37 cellular contexts compared by ENCODE assay signal in genomic region chr20:17751640-17752039, GRCh38. TPM values are rescaled to one million over a fixed set of nuclear protein-coding genes. Genes with fewer than 3 reads are reported as not detected.
"Had no signal": no experiment of that assay in that cellular context is flagged by ENCODE, and none has a peak within 500 bp of the region (broad histone marks: within the 10 kb centered on the region; RNA-seq: fewer than 3 reads in every experiment).

No MANE protein-coding gene starts in this region.

- H3K27me3 ChIP-seq: neutrophil, pancreas, spleen, thyroid gland, tibial nerve, upper lobe of left lung, vagina had no signal

- H3K36me3 Mint-ChIP-seq: naive B cell; naive thymus-derived CD8-positive, alpha-beta T cell; natural killer cell treated with Interleukin-12 subunit alpha and Interleukin-12 subunit beta and Interleukin-15 and Interleukin-18, amount 100 ng/mL, for 72 hours; stimulated activated memory B cell treated with anti-CD40 and anti-IgM and Interleukin-4, amounts not matched to agents 10 μg/mL and 1 μg/mL and 100 μg/mL, for 72 hours had no signal

- H3K4me2 ChIP-seq: smooth muscle cell had no signal

- H3K4me1 ChIP-seq: psoas muscle, tibial nerve had no signal

- H3K4me3 ChIP-seq: pancreas, psoas muscle, skin epidermis, smooth muscle cell, spleen, thoracic aorta, thyroid gland, tibial nerve, upper lobe of left lung, vagina had no signal

- H3K36me3 ChIP-seq: neutrophil, pancreas, spleen, thoracic aorta, thyroid gland, tibial nerve, upper lobe of left lung, vagina had no signal

- H3K27ac Mint-ChIP-seq: naive B cell; naive thymus-derived CD8-positive, alpha-beta T cell; natural killer cell treated with Interleukin-12 subunit alpha and Interleukin-12 subunit beta and Interleukin-15 and Interleukin-18, amount 100 ng/mL, for 72 hours; nephron progenitor cell; stimulated activated memory B cell treated with anti-CD40 and anti-IgM and Interleukin-4, amounts not matched to agents 10 μg/mL and 1 μg/mL and 100 μg/mL, for 72 hours; stimulated activated naive CD8-positive, alpha-beta T cell treated with anti-CD3 and anti-CD28 coated beads, Interleukin-15, amount 100 ng/mL, for 72 hours had no signal

- H3K9me3 Mint-ChIP-seq: naive B cell; naive thymus-derived CD8-positive, alpha-beta T cell; natural killer cell treated with Interleukin-12 subunit alpha and Interleukin-12 subunit beta and Interleukin-15 and Interleukin-18, amount 100 ng/mL, for 72 hours; stimulated activated memory B cell treated with anti-CD40 and anti-IgM and Interleukin-4, amounts not matched to agents 10 μg/mL and 1 μg/mL and 100 μg/mL, for 72 hours; stimulated activated naive CD8-positive, alpha-beta T cell treated with anti-CD3 and anti-CD28 coated beads, Interleukin-15, amount 100 ng/mL, for 72 hours had no signal

- H3K4me1 Mint-ChIP-seq: naive B cell; naive thymus-derived CD8-positive, alpha-beta T cell; stimulated activated naive CD8-positive, alpha-beta T cell treated with anti-CD3 and anti-CD28 coated beads, Interleukin-15, amount 100 ng/mL, for 72 hours had no signal

- DNase-seq: naive B cell; naive thymus-derived CD8-positive, alpha-beta T cell; nephron progenitor cell; nucleus accumbens; pancreas; psoas muscle; right cardiac atrium; spleen; stimulated activated CD4-positive, alpha-beta T cell treated with anti-CD3 and anti-CD28 coated beads, Interleukin-12 subunit alpha, Interleukin-12 subunit beta, amount 100 ng/mL, for 4 hours; stimulated activated CD4-positive, alpha-beta T cell treated with anti-CD3 and anti-CD28 coated beads, Interleukin-1b, Interleukin-23, amount 100 ng/mL, for 48 hours; stimulated activated CD4-positive, alpha-beta T cell treated with anti-CD3 and anti-CD28 coated beads, Interleukin-4, amount 100 ng/mL, for 1 hour; stimulated activated CD4-positive, alpha-beta T cell treated with anti-CD3 and anti-CD28 coated beads, Interleukin-4, amount 100 ng/mL, for 4 hours; stimulated activated CD8-positive, alpha-beta memory T cell treated with anti-CD3 and anti-CD28 coated beads, Interleukin-4, amount 100 ng/mL, for 48 hours; stimulated activated naive CD4-positive, alpha-beta T cell; stimulated activated naive CD8-positive, alpha-beta T cell treated with anti-CD3 and anti-CD28 coated beads, Interleukin-15, amount 100 ng/mL, for 72 hours; stimulated activated naive CD8-positive, alpha-beta T cell treated with anti-CD3 and anti-CD28 coated beads, Interleukin-15, Interleukin-2, amounts not matched to agents 100 U/mL and 50 U/mL, for 24 hours; thyroid gland; trophoblast cell; upper lobe of left lung had no signal

- H3K27ac ChIP-seq: neutrophil, pancreas, psoas muscle, skin epidermis, thoracic aorta, thyroid gland, tibial nerve, vagina had no signal

- H3K4me3 Mint-ChIP-seq: naive B cell; naive thymus-derived CD8-positive, alpha-beta T cell; natural killer cell treated with Interleukin-12 subunit alpha and Interleukin-12 subunit beta and Interleukin-15 and Interleukin-18, amount 100 ng/mL, for 72 hours; nephron progenitor cell; neural crest cell; stimulated activated memory B cell treated with anti-CD40 and anti-IgM and Interleukin-4, amounts not matched to agents 10 μg/mL and 1 μg/mL and 100 μg/mL, for 72 hours; stimulated activated naive CD8-positive, alpha-beta T cell treated with anti-CD3 and anti-CD28 coated beads, Interleukin-15, amount 100 ng/mL, for 72 hours had no signal

- H3K9me3 ChIP-seq: neutrophil, pancreas, psoas muscle, spleen, thoracic aorta, thyroid gland, tibial nerve, upper lobe of left lung, vagina had no signal

- ATAC-seq: naive thymus-derived CD8-positive, alpha-beta T cell; natural killer cell treated with Interleukin-12 subunit alpha and Interleukin-12 subunit beta and Interleukin-15 and Interleukin-18, amount 100 ng/mL, for 72 hours; pancreas; psoas muscle; right cardiac atrium; sciatic nerve; stimulated activated memory B cell treated with anti-CD40 and anti-IgM and Interleukin-4, amounts not matched to agents 10 μg/mL and 1 μg/mL and 100 μg/mL, for 72 hours; stimulated activated naive CD8-positive, alpha-beta T cell treated with anti-CD3 and anti-CD28 coated beads, Interleukin-15, amount 100 ng/mL, for 72 hours; stimulated activated naive CD8-positive, alpha-beta T cell treated with anti-CD3 and anti-CD28 coated beads, Interleukin-15, Interleukin-2, amounts not matched to agents 100 U/mL and 50 U/mL, for 24 hours had no signal

- FAIRE-seq: pancreas, urothelium cell line had no signal

RNA-seq across cellular contexts. Expression of gene BANF2, which starts 51.9 kb away (rescaled TPM):
- total RNA-seq: naive thymus-derived CD8-positive, alpha-beta T cell; natural killer cell treated with Interleukin-12 subunit alpha and Interleukin-12 subunit beta and Interleukin-15 and Interleukin-18, amount 100 ng/mL, for 72 hours; neural crest cell; omental fat pad; osteocyte; posterior vena cava; psoas muscle; renal cortical epithelial cell; right cardiac atrium; sciatic nerve; smooth muscle cell; spleen; subcutaneous adipose tissue; temporal lobe; thoracic aorta; tibial nerve; upper lobe of left lung; ureter; vagina had no signal
- polyA plus RNA-seq: naive thymus-derived CD8-positive, alpha-beta T cell; psoas muscle; right cardiac atrium; smooth muscle cell; spleen had no signal
